In the genomic region with DNA sequence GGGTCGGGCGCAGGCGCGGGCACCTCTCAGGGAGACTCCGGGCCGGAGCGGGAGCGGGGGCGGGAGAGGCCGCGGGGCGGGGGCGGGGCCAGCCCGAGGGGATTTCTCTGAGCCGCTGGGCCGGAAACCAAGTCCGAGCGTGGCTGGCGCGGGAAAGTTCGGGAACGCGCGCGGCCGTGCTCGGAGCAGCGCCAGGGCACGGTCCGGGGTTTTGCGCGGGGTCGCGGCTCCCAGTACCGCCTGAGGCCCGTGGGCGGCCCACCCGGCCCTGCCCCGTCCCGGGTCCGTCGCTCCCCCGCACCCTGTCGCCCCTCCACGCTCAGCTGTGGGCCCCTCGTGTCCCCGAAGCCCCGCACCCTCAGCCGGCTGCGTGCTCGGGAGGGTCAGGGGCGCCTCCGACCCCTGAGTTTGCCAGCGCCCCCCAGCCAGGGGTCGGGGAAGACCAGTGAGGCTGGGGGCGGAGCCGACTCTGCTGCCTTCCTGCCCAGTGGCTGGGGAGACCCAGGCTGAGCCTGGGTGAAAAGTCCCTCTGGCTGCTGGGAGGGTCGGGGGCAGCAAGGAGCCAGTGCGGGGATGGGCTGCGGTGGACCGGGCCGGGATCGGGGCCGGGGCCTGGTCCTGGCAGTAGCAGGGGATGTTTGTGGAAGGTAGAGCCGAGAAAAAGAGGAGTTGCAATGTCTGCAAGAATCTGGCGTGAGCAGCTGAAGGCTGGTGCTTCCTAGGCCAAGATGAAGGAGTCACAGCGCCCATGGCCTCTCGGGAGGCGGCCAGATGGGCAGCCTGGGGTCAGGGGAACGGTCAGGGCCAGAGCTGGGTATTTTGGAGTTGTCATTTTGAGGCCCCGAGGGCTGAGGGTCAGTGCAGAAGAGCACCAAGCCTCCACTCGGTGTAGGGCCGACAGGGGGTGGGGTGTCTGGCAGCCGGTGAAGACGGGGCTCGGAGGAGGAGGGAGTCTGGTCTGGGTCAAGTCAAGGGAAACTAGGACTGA, we compare ENCODE assay signal across 8 cellular contexts. TPM values are rescaled to one million over a fixed set of nuclear protein-coding genes. Genes with fewer than 3 reads are reported as not detected.
DNase-seq lines count a peak whose midpoint lies in the region; ATAC-seq, FAIRE-seq and TF ChIP-seq lines count a peak whose summit lies in the region.

No MANE protein-coding gene starts in this region.

- TF ChIP-seq CTCF in DND-41 (IDR thresholded peaks at IDR 0.05; ENCODE audit: borderline replicate concordance, extremely low read depth, low read length, poor library complexity, severe bottlenecking) (no peak), WERI-Rb-1 (IDR thresholded peaks at IDR 0.05; ENCODE audit: low read depth, low read length) (no peak), H1 (IDR thresholded peaks at IDR 0.05; ENCODE audit: control extremely low read depth in 1 of 3, insufficient read depth in 1 of 3, low read depth in 1 of 3, low read length in 3 of 3) (no peak), mucosa of descending colon (IDR thresholded peaks at IDR 0.05) (no peak), type B pancreatic cell (conservative IDR thresholded peaks at IDR 0.05) (no peak)

- CTCF ChIA-PET in H1 (lab: Charles Lee; ENCODE audit: partially characterized antibody): interaction anchor here (0.7 to 1.7 kb wide), 2 partner anchors 39 to 181 kb away, joined by 4 to 5 read pairs; no protein-coding TSS in a partner anchor

- H3K4me2 ChIP-seq in DND-41 (ENCODE audit: insufficient read depth, low read length): peak overlapping the region; percentile 88
- H3K4me2 ChIP-seq in H1 (ENCODE audit: insufficient read depth in 1 of 2, low read depth in 2 of 2, low read length in 2 of 2): peak overlapping the region; percentile 59 to 91

- peak overlapping the region; percentile 77 for H3K27ac Mint-ChIP-seq in type B pancreatic cell

- H3K14ac ChIP-seq in H1 (ENCODE audit: insufficient read length): peak overlapping the region; percentile 43

- WGBS in H1 (ENCODE audit: extremely low coverage in 1 of 2, insufficient coverage in 1 of 2, insufficient read length in 1 of 2, insufficient replicate concordance in 2 of 2, low coverage in 1 of 2, low lambda C conversion rate in 2 of 2, missing lambda C conversion rate in 1 of 2), 2 experiments: 41% methylated on average over 17 of the region's 76 CpGs; no CpG with 5 or more reads in 1 of the 2 experiments

- H4K91ac ChIP-seq in H1 (replicated peaks; ENCODE audit: insufficient read length, low read length): no peak overlapping the region

- DNase-seq in DND-41 (peak; percentile 42), WERI-Rb-1 (peak; percentile 39), H1 (ENCODE audit: low read depth in 1 of 2, low spot score in 2 of 2) (peak in 1 of 2 experiments; percentile 70), mucosa of descending colon (peak; percentile 50 to 72 (median 67)), type B pancreatic cell (ENCODE audit: extremely low spot score, unreplicated experiment) (no peak)
- DNase-seq in NK-92 treated with Interleukin-12 subunit alpha and Interleukin-12 subunit beta, amount 100 ng/mL, for 24 hours (lab: John Stamatoyannopoulos, UW): no peak

- peak overlapping the region; percentile 89 for H3K4me3 Mint-ChIP-seq in type B pancreatic cell

- H3K79me1 ChIP-seq in H1 (ENCODE audit: low read depth, low read length): peaks cover 13% of the 10 kb centered on the region

- H4K20me1 ChIP-seq in DND-41 (ENCODE audit: insufficient read depth, low read length): peaks cover 33% of the 10 kb centered on the region
- peaks cover 8 to 14% of the 10 kb centered on the region in 2 experiments for H4K20me1 ChIP-seq in H1 (replicated peaks in 1 of 2; ENCODE audit: control insufficient read depth in 1 of 2, insufficient read depth in 2 of 2, low read length in 2 of 2)

- H3K4ac ChIP-seq in H1 (replicated peaks; ENCODE audit: insufficient read length, low read depth, low read length): peak overlapping the region; percentile 92

- H3K4me1 ChIP-seq in DND-41 (ENCODE audit: insufficient read depth, low read length) (peaks cover 28% of the 10 kb centered on the region), H1 (replicated peaks in 1 of 4; ENCODE audit: control insufficient read depth in 3 of 4, insufficient read depth in 4 of 4, low read length in 3 of 4) (peaks cover 0 to 6% (median 2%) of the 10 kb centered on the region in 4 experiments; a peak in 4 of 7 replicates), mucosa of descending colon (ENCODE audit: low read depth) (peaks cover 15% of the 10 kb centered on the region)

- H2AFZ ChIP-seq in DND-41 (ENCODE audit: low read depth, low read length): peak overlapping the region; percentile 71
- H2AFZ ChIP-seq in H1 (ENCODE audit: low read length): no peak overlapping the region

- no peak overlapping the region for H2AK5ac ChIP-seq in H1 (ENCODE audit: low read depth, low read length)

- POLR2A ChIA-PET in H1 (lab: Charles Lee; ENCODE audit: partially characterized antibody): interaction anchor here (1.0 to 3.4 kb wide), 4 partner anchors 11 to 86 kb away, joined by 3 to 15 read pairs (median 8); partner anchors contain the start of gene MAMDC4

- TF ChIP-seq RAD21 in H1 (IDR thresholded peaks at IDR 0.05 in 1 of 2, conservative IDR thresholded peaks at IDR 0.05 in 1 of 2; ENCODE audit: low read depth in 2 of 2, low read length in 2 of 2): no peak

- no peaks in the 10 kb centered on the region for H3K27me3 Mint-ChIP-seq in type B pancreatic cell

- peak overlapping the region; percentile 32; the same call in 1 of the 2 replicates for H3K18ac ChIP-seq in H1 (ENCODE audit: extremely low read depth, low read length)

- H3K79me2 ChIP-seq in DND-41 (ENCODE audit: insufficient read depth, low read length): peaks cover 60% of the 10 kb centered on the region
- peaks cover 17 to 52% of the 10 kb centered on the region in 2 experiments; a peak in 3 of 4 replicates for H3K79me2 ChIP-seq in H1 (ENCODE audit: control insufficient read depth in 1 of 2, insufficient read depth in 2 of 2, low read length in 2 of 2)

- H3K9ac ChIP-seq in DND-41 (ENCODE audit: low read depth, low read length) (peak overlapping the region; percentile 99), H1 (replicated peaks in 1 of 4; ENCODE audit: extremely low read depth in 1 of 4, low read depth in 3 of 4, low read length in 3 of 4) (peak overlapping the region; percentile 32 to 91 (median 52); a peak in 5 of 7 replicates)

- no peak overlapping the region for H2BK12ac ChIP-seq in H1 (ENCODE audit: low read depth, low read length)

- no peak overlapping the region for H2BK15ac ChIP-seq in H1 (ENCODE audit: low read length)

- intact Hi-C loops in mucosa of descending colon (cut with DNase I, micrococcal nuclease): no loop called here

- no peak overlapping the region for H3K23ac ChIP-seq in H1 (ENCODE audit: insufficient read length)

- peak overlapping the region; percentile 21 for H4K5ac ChIP-seq in H1 (ENCODE audit: insufficient read length, low read depth, low read length)

- no peak for FAIRE-seq in H1 (lab: Jason Lieb, UNC)

- H3K23me2 ChIP-seq in H1 (ENCODE audit: low read depth, low read length): peaks cover 5% of the 10 kb centered on the region; the same call in 1 of the 2 replicates

- H3K27me3 ChIP-seq in DND-41 (ENCODE audit: insufficient read depth, low read length, poor library complexity) (no peaks in the 10 kb centered on the region), WERI-Rb-1 (ENCODE audit: insufficient read depth, low read depth, severe bottlenecking) (no peaks in the 10 kb centered on the region), H1 (replicated peaks in 1 of 4; ENCODE audit: control insufficient read depth in 3 of 4, extremely low read depth in 1 of 4, insufficient read depth in 3 of 4, low read length in 3 of 4) (no peaks in the 10 kb centered on the region)

- no peaks in the 10 kb centered on the region for H3K9me3 Mint-ChIP-seq in type B pancreatic cell

- no peak overlapping the region for H2BK5ac ChIP-seq in H1 (ENCODE audit: low read depth, low read length)

- H3K27ac ChIP-seq in DND-41 (ENCODE audit: low read length): peak overlapping the region; percentile 89
- H3K27ac ChIP-seq in WERI-Rb-1: peak overlapping the region; percentile 95
- H3K27ac ChIP-seq in H1 (ENCODE audit: low read depth, low read length): 0 out of 2 replicates have a peak overlapping the region, but pooled peaks have one; percentile 42

- TF ChIP-seq POLR2A in H1 (IDR thresholded peaks at IDR 0.05; ENCODE audit: control extremely low read depth in 1 of 2, low read depth in 2 of 2, low read length in 2 of 2): no peak

- H3K36me3 Mint-ChIP-seq in type B pancreatic cell: no peaks in the 10 kb centered on the region

- H3K36me3 ChIP-seq in DND-41 (ENCODE audit: insufficient read depth, low read length): peaks cover 32% of the 10 kb centered on the region
- peaks cover 33% of the 10 kb centered on the region for H3K36me3 ChIP-seq in WERI-Rb-1
- peaks cover 0 to 10% (median 0%) of the 10 kb centered on the region in 4 experiments; a peak in 2 of 8 replicates for H3K36me3 ChIP-seq in H1 (ENCODE audit: control insufficient read depth in 2 of 4, insufficient read depth in 4 of 4, low read length in 3 of 4)
- H3K36me3 ChIP-seq in mucosa of descending colon (ENCODE audit: low read depth): no peaks in the 10 kb centered on the region

- no peak for TF ChIP-seq EP300 in H1 (IDR thresholded peaks at IDR 0.05; ENCODE audit: borderline replicate concordance in 1 of 2, low read depth in 2 of 2, low read length in 2 of 2)

- peaks cover 5% of the 10 kb centered on the region for H3K4me1 Mint-ChIP-seq in type B pancreatic cell (ENCODE audit: unreplicated experiment)

- H3K56ac ChIP-seq in H1 (replicated peaks; ENCODE audit: insufficient read length, low read depth, low read length): peak overlapping the region; percentile 64

- H4K8ac ChIP-seq in H1 (ENCODE audit: extremely low read depth, insufficient read depth, low read length): peak overlapping the region; percentile 83

- H2BK20ac ChIP-seq in H1 (ENCODE audit: low read length): no peak overlapping the region

- H3K9me3 ChIP-seq in DND-41 (ENCODE audit: insufficient read depth, low read length, severe bottlenecking) (no peaks in the 10 kb centered on the region), WERI-Rb-1 (ENCODE audit: severe bottlenecking) (no peaks in the 10 kb centered on the region), H1 (ENCODE audit: insufficient read depth in 2 of 2, low read depth in 1 of 2, low read length in 1 of 2) (no peaks in the 10 kb centered on the region), mucosa of descending colon (no peaks in the 10 kb centered on the region)

- H2BK120ac ChIP-seq in H1 (replicated peaks; ENCODE audit: low read depth, low read length): no peak overlapping the region

- H3K4me3 ChIP-seq in DND-41 (ENCODE audit: low read depth in 1 of 2, low read length in 2 of 2) (peak overlapping the region; percentile 82 to 94), WERI-Rb-1 (ENCODE audit: low read depth, low read length) (peak overlapping the region; percentile 67), H1 (ENCODE audit: extremely low read depth in 1 of 4, insufficient read depth in 2 of 4, low read depth in 3 of 4, low read length in 4 of 4) (peak overlapping the region; percentile 55 to 98 (median 76)), mucosa of descending colon (peak overlapping the region; percentile 50)

- peak; percentile 16; the same call in 2 of the 3 replicates for ATAC-seq in DND-41 (ENCODE audit: insufficient read depth, low read depth)
- ATAC-seq in GM19328 (IDR thresholded peaks at IDR 0.05; ENCODE audit: unreplicated experiment): peak; percentile 23
- peak; percentile 27 for ATAC-seq in HG03439 (IDR thresholded peaks at IDR 0.05; ENCODE audit: unreplicated experiment)
- ATAC-seq in mucosa of descending colon: peak; percentile 52

RNA-seq across cellular contexts. Expression of gene TRAF2, which starts 0.6 kb away (rescaled TPM):
- 50.2 and 50.5 TPM in 2 replicates for total RNA-seq in H1 (2021; fragmentation: NEBNext Ultra II Directional; extraction: Animal tissue kit (Norgen Biotek cat#: 25700))
- 26.9 and 39.3 TPM in 2 replicates for polyA plus RNA-seq in H1 (2011; rRNA removed)
- polyA plus RNA-seq in H1 (2011; cell fraction: cytosol; rRNA removed): 38.9 TPM
- 71.5 TPM for polyA plus RNA-seq in H1 (2011; cell fraction: nucleus; rRNA removed)
- polyA plus RNA-seq in H1 (2012, experiment 1 of 2): 27.1 to 40.9 TPM (median 38.8 TPM) in 4 replicates
- polyA plus RNA-seq in H1 (2012, experiment 2 of 2): 25.8 TPM
- 17.7 TPM for polyA plus RNA-seq in H1 (2013, experiment 1 of 2)
- 16.7 TPM for polyA plus RNA-seq in H1 (2013, experiment 2 of 2)
- polyA minus RNA-seq in H1 (2011; rRNA and poly(A)+ RNA removed): 29.8 and 31.1 TPM in 2 replicates
- 30.1 TPM for polyA minus RNA-seq in H1 (2011; cell fraction: cytosol; rRNA and poly(A)+ RNA removed)
- 34.1 TPM for polyA minus RNA-seq in H1 (2011; cell fraction: nucleus; rRNA and poly(A)+ RNA removed)
- 10 to 100 TPM; 19.6 to 28.2 (median 21.1) TPM for total RNA-seq in mucosa of descending colon
- 19.4 and 22.3 TPM in 2 replicates for total RNA-seq in type B pancreatic cell (ENCODE audit: low replicate concordance)

RNA-seq across cellular contexts. Expression of gene EDF1, which starts 20.8 kb away (rescaled TPM):
- 337 and 338 TPM in 2 replicates for total RNA-seq in H1 (2021; fragmentation: NEBNext Ultra II Directional; extraction: Animal tissue kit (Norgen Biotek cat#: 25700))
- polyA plus RNA-seq in H1 (2011; rRNA removed): 297 and 298 TPM in 2 replicates
- polyA plus RNA-seq in H1 (2011; cell fraction: cytosol; rRNA removed): 526 TPM
- 195 TPM for polyA plus RNA-seq in H1 (2011; cell fraction: nucleus; rRNA removed)
- polyA plus RNA-seq in H1 (2012, experiment 1 of 2): 387 to 511 TPM (median 478 TPM) in 4 replicates
- polyA plus RNA-seq in H1 (2012, experiment 2 of 2): 475 TPM
- polyA plus RNA-seq in H1 (2013, experiment 1 of 2): 275 TPM
- polyA plus RNA-seq in H1 (2013, experiment 2 of 2): 291 TPM
- polyA minus RNA-seq in H1 (2011; rRNA and poly(A)+ RNA removed): 58.1 and 73.1 TPM in 2 replicates
- polyA minus RNA-seq in H1 (2011; cell fraction: cytosol; rRNA and poly(A)+ RNA removed): 111 TPM
- 68.1 TPM for polyA minus RNA-seq in H1 (2011; cell fraction: nucleus; rRNA and poly(A)+ RNA removed)
- total RNA-seq in mucosa of descending colon (100 to 1,000 TPM; 311 to 445 (median 397) TPM), type B pancreatic cell (ENCODE audit: low replicate concordance) (324 and 342 TPM in 2 replicates)

RNA-seq across cellular contexts. Expression of gene MAMDC4, which starts 34.8 kb away (rescaled TPM):
- 4.5 TPM in 2 replicates for total RNA-seq in H1 (2021; fragmentation: NEBNext Ultra II Directional; extraction: Animal tissue kit (Norgen Biotek cat#: 25700))
- polyA plus RNA-seq in H1 (2011; rRNA removed): 3.1 and 6.6 TPM in 2 replicates
- 3.9 TPM for polyA plus RNA-seq in H1 (2011; cell fraction: cytosol; rRNA removed)
- polyA plus RNA-seq in H1 (2011; cell fraction: nucleus; rRNA removed): 56.5 TPM
- 2.7 to 5.8 TPM (median 5.6 TPM) in 4 replicates for polyA plus RNA-seq in H1 (2012, experiment 1 of 2)
- polyA plus RNA-seq in H1 (2012, experiment 2 of 2): 2.0 TPM
- polyA plus RNA-seq in H1 (2013, experiment 1 of 2): 1.5 TPM
- polyA plus RNA-seq in H1 (2013, experiment 2 of 2): 1.3 TPM
- polyA minus RNA-seq in H1 (2011; rRNA and poly(A)+ RNA removed): 0.51 and 0.69 TPM in 2 replicates
- 1.4 TPM for polyA minus RNA-seq in H1 (2011; cell fraction: cytosol; rRNA and poly(A)+ RNA removed)
- polyA minus RNA-seq in H1 (2011; cell fraction: nucleus; rRNA and poly(A)+ RNA removed): 8.0 TPM
- total RNA-seq in mucosa of descending colon (10 to 100 TPM; 15.4 to 43.8 (median 18.5) TPM), type B pancreatic cell (ENCODE audit: low replicate concordance) (18.4 and 29.1 TPM in 2 replicates)

RNA-seq across cellular contexts. Expression of gene PHPT1, which starts 37.7 kb away (rescaled TPM):
- 109 and 111 TPM in 2 replicates for total RNA-seq in H1 (2021; fragmentation: NEBNext Ultra II Directional; extraction: Animal tissue kit (Norgen Biotek cat#: 25700))
- 226 and 246 TPM in 2 replicates for polyA plus RNA-seq in H1 (2011; rRNA removed)
- 187 TPM for polyA plus RNA-seq in H1 (2011; cell fraction: cytosol; rRNA removed)
- polyA plus RNA-seq in H1 (2011; cell fraction: nucleus; rRNA removed): 299 TPM
- polyA plus RNA-seq in H1 (2012, experiment 1 of 2): 83.0 to 153 TPM (median 142 TPM) in 4 replicates
- 164 TPM for polyA plus RNA-seq in H1 (2012, experiment 2 of 2)
- polyA plus RNA-seq in H1 (2013, experiment 1 of 2): 122 TPM
- 112 TPM for polyA plus RNA-seq in H1 (2013, experiment 2 of 2)
- 13.8 and 14.5 TPM in 2 replicates for polyA minus RNA-seq in H1 (2011; rRNA and poly(A)+ RNA removed)
- polyA minus RNA-seq in H1 (2011; cell fraction: cytosol; rRNA and poly(A)+ RNA removed): 33.1 TPM
- polyA minus RNA-seq in H1 (2011; cell fraction: nucleus; rRNA and poly(A)+ RNA removed): 44.8 TPM
- total RNA-seq in mucosa of descending colon (100 to 1,000 TPM in 2 of 3 donors, 10 to 100 TPM in 1; 96.4 to 163 (median 102) TPM), type B pancreatic cell (ENCODE audit: low replicate concordance) (176 and 199 TPM in 2 replicates)

RNA-seq across cellular contexts. Expression of gene AJM1, which starts 44.6 kb away (rescaled TPM):
- total RNA-seq in H1 (2021; fragmentation: NEBNext Ultra II Directional; extraction: Animal tissue kit (Norgen Biotek cat#: 25700)): 0.86 and 0.97 TPM in 2 replicates
- polyA plus RNA-seq in H1 (2011; rRNA removed): 0.12 and 0.33 TPM in 2 replicates
- 0.45 TPM for polyA plus RNA-seq in H1 (2011; cell fraction: cytosol; rRNA removed)
- polyA plus RNA-seq in H1 (2011; cell fraction: nucleus; rRNA removed): 2.4 TPM
- 0.47 to 1.1 TPM (median 0.87 TPM) in 4 replicates for polyA plus RNA-seq in H1 (2012, experiment 1 of 2)
- 0.31 TPM for polyA plus RNA-seq in H1 (2012, experiment 2 of 2)
- polyA plus RNA-seq in H1 (2013, experiment 1 of 2): 0.26 TPM
- polyA plus RNA-seq in H1 (2013, experiment 2 of 2): 0.26 TPM
- polyA minus RNA-seq in H1 (2011; rRNA and poly(A)+ RNA removed): 0.02 and 0.03 TPM in 2 replicates
- not detected for polyA minus RNA-seq in H1 (2011; cell fraction: cytosol; rRNA and poly(A)+ RNA removed)
- 0.80 TPM for polyA minus RNA-seq in H1 (2011; cell fraction: nucleus; rRNA and poly(A)+ RNA removed)
- 10 to 100 TPM in 2 of 3 donors, 1 to 10 TPM in 1; 7.4 to 21.6 (median 16.4) TPM for total RNA-seq in mucosa of descending colon
- total RNA-seq in type B pancreatic cell (ENCODE audit: low replicate concordance): 3.2 and 3.6 TPM in 2 replicates

Comparison
In these comparisons a context has a peak if more than half of its experiments do, and no peak if none do; other contexts are left out.
1. DNase-seq: peak in DND-41 (single experiment), WERI-Rb-1 (single experiment) and mucosa of descending colon (3 of 3); none in type B pancreatic cell (single experiment) and NK-92 treated with Interleukin-12 subunit alpha and Interleukin-12 subunit beta, amount 100 ng/mL, for 24 hours (single experiment).
2. H3K27ac ChIP-seq: peak in every context shown above with its lines; median percentile 95 in WERI-Rb-1; 89 in DND-41; 42 in H1.
3. Peak in every context shown above with its lines, with median percentiles within 50 percentile points of each other: ATAC-seq and H3K4me3 ChIP-seq.